10 cellular contexts compared by ENCODE assay signal in the genomic region with DNA sequence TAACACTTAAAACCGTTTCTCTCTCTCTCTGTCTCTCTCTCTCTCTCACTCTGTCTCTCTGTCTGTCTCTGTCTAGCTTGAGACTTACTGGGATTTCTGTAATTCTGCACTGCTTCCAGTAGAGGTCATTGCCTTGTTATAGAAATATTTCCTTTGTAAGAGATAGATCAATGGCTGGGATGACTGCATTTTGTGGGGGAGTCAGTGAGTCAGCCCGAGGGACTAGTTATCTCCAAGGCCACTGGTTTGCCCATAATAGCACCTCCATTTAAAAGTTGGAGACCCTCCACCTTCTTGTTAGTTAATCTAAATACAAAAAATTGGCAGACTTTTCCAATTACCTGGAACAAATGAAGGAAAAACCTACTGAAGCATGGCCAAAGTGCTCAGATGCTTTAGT.
DNase-seq lines count a peak whose midpoint lies in the region; ATAC-seq, FAIRE-seq and TF ChIP-seq lines count a peak whose summit lies in the region.
"Had no signal": no experiment of that assay in that cellular context is flagged by ENCODE, and none has a peak within 500 bp of the region (broad histone marks: within the 10 kb centered on the region; RNA-seq: fewer than 3 reads in every experiment).

No MANE protein-coding gene starts in this region.

- no peak overlapping the region for H3K4me3 ChIP-seq in naive thymus-derived CD4-positive, alpha-beta T cell (ENCODE audit: low read length)

- H3K36me3 Mint-ChIP-seq in naive thymus-derived CD4-positive, alpha-beta T cell, result no peaks in the 10 kb centered on the region
- H3K36me3 Mint-ChIP-seq: memory B cell had no signal

- no peaks in the 10 kb centered on the region for H3K9me3 ChIP-seq in naive thymus-derived CD4-positive, alpha-beta T cell (ENCODE audit: control insufficient read depth in 2 of 3, low read length in 3 of 3)

- H3K4me1 Mint-ChIP-seq in naive thymus-derived CD4-positive, alpha-beta T cell, result no peaks in the 10 kb centered on the region

- DNase-seq in D721Med (ENCODE audit: insufficient read length, low spot score) (no peak), GM19240 (ENCODE audit: insufficient read length, low spot score) (peak; percentile 2), RPMI7951 (ENCODE audit: low read depth) (peak; percentile 48), glomerular visceral epithelial cell (ENCODE audit: extremely low spot score) (peak; percentile 62)
- DNase-seq in naive thymus-derived CD4-positive, alpha-beta T cell, result no peak
- no peak for DNase-seq in activated CD4-positive, CD25-positive, alpha-beta regulatory T cell (lab: John Stamatoyannopoulos, UW)
- no peak for DNase-seq in stimulated activated CD4-positive, alpha-beta T cell treated with anti-CD3 and anti-CD28 coated beads, Interleukin-1b, Interleukin-23, amount 100 ng/mL, for 48 hours

- peak; percentile 71 for ATAC-seq in HG03175 (IDR thresholded peaks at IDR 0.05; ENCODE audit: unreplicated experiment)
- ATAC-seq in naive thymus-derived CD4-positive, alpha-beta T cell, result no peak

- peaks cover 0 to 4% (median 0%) of the 10 kb centered on the region in 5 donors for H3K27me3 Mint-ChIP-seq in naive thymus-derived CD4-positive, alpha-beta T cell
- H3K27me3 Mint-ChIP-seq: memory B cell had no signal

- FAIRE-seq in D721Med (lab: Jason Lieb, UNC), result peak; percentile 41

- intact Hi-C loops in naive thymus-derived CD4-positive, alpha-beta T cell (cut with micrococcal nuclease), result no loop called here

- H3K4me3 Mint-ChIP-seq in naive thymus-derived CD4-positive, alpha-beta T cell, result no peak overlapping the region
- H3K4me3 Mint-ChIP-seq: memory B cell; T-helper 1 cell treated with Interleukin-12 subunit alpha and Interleukin-12 subunit beta and Interleukin-4 antibody, amounts not matched to agents 30 μg/mL and 1 μg/mL, for 36 hours had no signal

- no peaks in the 10 kb centered on the region for H3K4me1 ChIP-seq in naive thymus-derived CD4-positive, alpha-beta T cell (ENCODE audit: control insufficient read depth in 2 of 2, insufficient read depth in 2 of 2, low read length in 2 of 2)

- no peak overlapping the region for H3K27ac Mint-ChIP-seq in naive thymus-derived CD4-positive, alpha-beta T cell
- H3K27ac Mint-ChIP-seq: memory B cell; T-helper 1 cell treated with Interleukin-12 subunit alpha and Interleukin-12 subunit beta and Interleukin-4 antibody, amounts not matched to agents 30 μg/mL and 1 μg/mL, for 36 hours had no signal

- no peaks in the 10 kb centered on the region for H3K36me3 ChIP-seq in naive thymus-derived CD4-positive, alpha-beta T cell (ENCODE audit: control insufficient read depth in 2 of 3, insufficient read depth in 3 of 3, low read length in 3 of 3)

- TF ChIP-seq CTCF in D721Med (IDR thresholded peaks at IDR 0.05; ENCODE audit: insufficient read depth, missing control alignments), result peak; percentile 69

- H3K27ac ChIP-seq in naive thymus-derived CD4-positive, alpha-beta T cell (ENCODE audit: low read depth, low read length), result no peak overlapping the region

- peaks cover 0 to 3% of the 10 kb centered on the region in 2 donors for H3K27me3 ChIP-seq in naive thymus-derived CD4-positive, alpha-beta T cell (ENCODE audit: control insufficient read depth in 2 of 2, insufficient read depth in 2 of 2, low read length in 2 of 2)

- CTCF ChIA-PET in naive thymus-derived CD4-positive, alpha-beta T cell (lab: Charles Lee), result no interaction called here

- POLR2A ChIA-PET in naive thymus-derived CD4-positive, alpha-beta T cell (lab: Charles Lee), result no interaction called here

- H3K9me3 Mint-ChIP-seq in naive thymus-derived CD4-positive, alpha-beta T cell, result peaks cover 0 to 7% (median 0%) of the 10 kb centered on the region in 11 donors
- H3K9me3 Mint-ChIP-seq: memory B cell; T-helper 1 cell treated with Interleukin-12 subunit alpha and Interleukin-12 subunit beta and Interleukin-4 antibody, amounts not matched to agents 30 μg/mL and 1 μg/mL, for 36 hours had no signal

Comparison
In these comparisons a context has a peak if more than half of its experiments do, and no peak if none do; other contexts are left out.
1. DNase-seq: peak in GM19240 (single experiment), RPMI7951 (single experiment) and glomerular visceral epithelial cell (single experiment); none in D721Med (single experiment), naive thymus-derived CD4-positive, alpha-beta T cell (0 of 9), activated CD4-positive, CD25-positive, alpha-beta regulatory T cell (0 of 4) and stimulated activated CD4-positive, alpha-beta T cell treated with anti-CD3 and anti-CD28 coated beads, Interleukin-1b, Interleukin-23, amount 100 ng/mL, for 48 hours (single experiment).